ENCODE assay signal across 10 cellular contexts in genomic region chr2:168904358-168904757, GRCh38. TPM values are rescaled to one million over a fixed set of nuclear protein-coding genes. Genes with fewer than 3 reads are reported as not detected.
"Had no signal": no experiment of that assay in that cellular context is flagged by ENCODE, and none has a peak within 500 bp of the region (broad histone marks: within the 10 kb centered on the region; RNA-seq: fewer than 3 reads in every experiment).

No MANE protein-coding gene starts in this region.

- DNase-seq: H9, HCEC 1CT, KG1 had no signal

- H3K27ac ChIP-seq: HL-60 had no signal

- FAIRE-seq: H1, H54, HepG2 had no signal

- H3K4me2 ChIP-seq: GM23338 had no signal

- H2AFZ ChIP-seq: GM23338 had no signal

- ATAC-seq: GM23338, HepG2 had no signal

- H3K4me3 ChIP-seq: GM23338 had no signal

RNA-seq across cellular contexts. Expression of gene G6PC2, which starts 3.3 kb away (rescaled TPM):
- total RNA-seq: GM23338, H1, H9, HepG2, HT1080 had no signal
- polyA plus RNA-seq: GM23338, H1, HepG2, IgD-negative memory B cell had no signal

RNA-seq across cellular contexts. Expression of gene SPC25, which starts 14.1 kb away (rescaled TPM):
- polyA plus RNA-seq: IgD-negative memory B cell had no signal
